In genomic region chr5:135833961-135834638, GRCh38 we compare ENCODE assay signal across 8 cellular contexts. TPM values are rescaled to one million over a fixed set of nuclear protein-coding genes. Genes with fewer than 3 reads are reported as not detected.
A peak's percentile ranks its signal among the peaks of the same experiment; 100 is the strongest.
DNase-seq lines count a peak whose midpoint lies in the region; ATAC-seq, FAIRE-seq and TF ChIP-seq lines count a peak whose summit lies in the region.

No MANE protein-coding gene starts in this region.

- H3K9ac ChIP-seq in endodermal cell (ENCODE audit: extremely low read depth, low read length, poor library complexity, severe bottlenecking): peak overlapping the region; percentile 82

- DNase-seq in natural killer cell treated with Interleukin-12 subunit alpha and Interleukin-12 subunit beta and Interleukin-15 and Interleukin-18, amount 100 ng/mL, for 72 hours (ENCODE audit: low spot score): no peak
- DNase-seq in natural killer cell (no peak), endodermal cell (no peak), neural crest cell (ENCODE audit: low read depth, low spot score) (no peak), GM12891 (ENCODE audit: insufficient read length, low spot score) (no peak), DMS 273 treated with DMSO at 0.1 percent for 48 hours (lab: John Stamatoyannopoulos, UW) (no peak)

- intact Hi-C loops in natural killer cell (cut with micrococcal nuclease): no loop called here

- TF ChIP-seq CTCF in natural killer cell (IDR thresholded peaks at IDR 0.05) (no peak), endodermal cell (conservative IDR thresholded peaks at IDR 0.05) (no peak), neural crest cell (conservative IDR thresholded peaks at IDR 0.05) (no peak)

- no peak for FAIRE-seq in GM12891 (lab: Jason Lieb, UNC)

- H3K4me3 ChIP-seq in endodermal cell (ENCODE audit: low read length): peak overlapping the region; percentile 88

- peaks cover 66% of the 10 kb centered on the region for H3K27me3 ChIP-seq in endodermal cell (ENCODE audit: control insufficient read depth, insufficient read depth, low read length, poor library complexity, severe bottlenecking)

- H3K36me3 ChIP-seq in endodermal cell (ENCODE audit: control insufficient read depth, insufficient read depth, low read length): no peaks in the 10 kb centered on the region

- no peaks in the 10 kb centered on the region for H3K4me1 ChIP-seq in endodermal cell (ENCODE audit: control insufficient read depth, insufficient read depth, low read length)

- no peak overlapping the region for H3K4me3 Mint-ChIP-seq in natural killer cell treated with Interleukin-12 subunit alpha and Interleukin-12 subunit beta and Interleukin-15 and Interleukin-18, amount 100 ng/mL, for 72 hours
- H3K4me3 Mint-ChIP-seq in natural killer cell (no peak overlapping the region), endodermal cell (peak overlapping the region; percentile 75), neural crest cell (peak overlapping the region; percentile 79)

- ATAC-seq in natural killer cell treated with Interleukin-12 subunit alpha and Interleukin-12 subunit beta and Interleukin-15 and Interleukin-18, amount 100 ng/mL, for 72 hours: peak; percentile 17 to 40
- ATAC-seq in natural killer cell: no peak
- peak; percentile 85 for ATAC-seq in HG03520 (IDR thresholded peaks at IDR 0.05; ENCODE audit: unreplicated experiment)
- no peak for ATAC-seq in GM21526 (IDR thresholded peaks at IDR 0.05; ENCODE audit: low FRiP score, unreplicated experiment)

- H3K9me3 Mint-ChIP-seq in natural killer cell treated with Interleukin-12 subunit alpha and Interleukin-12 subunit beta and Interleukin-15 and Interleukin-18, amount 100 ng/mL, for 72 hours: peaks cover 4% of the 10 kb centered on the region
- H3K9me3 Mint-ChIP-seq in natural killer cell (no peaks in the 10 kb centered on the region), endodermal cell (peaks cover 18% of the 10 kb centered on the region), neural crest cell (peaks cover 7% of the 10 kb centered on the region)

- 27 to 39% methylated on average over 10 to 16 of the region's 16 CpGs for WGBS in endodermal cell (ENCODE audit: insufficient coverage in 1 of 2, insufficient read length in 1 of 2), 2 experiments

- peaks cover 17% of the 10 kb centered on the region for H3K9me3 ChIP-seq in endodermal cell (ENCODE audit: control insufficient read depth, low read length)

- TF ChIP-seq POLR2A in GM12891 (IDR thresholded peaks at IDR 0.05; ENCODE audit: low read depth, low read length): no peak

- H3K36me3 Mint-ChIP-seq in natural killer cell treated with Interleukin-12 subunit alpha and Interleukin-12 subunit beta and Interleukin-15 and Interleukin-18, amount 100 ng/mL, for 72 hours: no peaks in the 10 kb centered on the region
- H3K36me3 Mint-ChIP-seq in natural killer cell (no peaks in the 10 kb centered on the region), endodermal cell (ENCODE audit: low read depth) (peaks cover 7% of the 10 kb centered on the region), neural crest cell (ENCODE audit: low read depth) (peaks cover 5% of the 10 kb centered on the region)

- H3K27ac Mint-ChIP-seq in natural killer cell treated with Interleukin-12 subunit alpha and Interleukin-12 subunit beta and Interleukin-15 and Interleukin-18, amount 100 ng/mL, for 72 hours: no peak overlapping the region
- H3K27ac Mint-ChIP-seq in natural killer cell (no peak overlapping the region), endodermal cell (no peak overlapping the region), neural crest cell (ENCODE audit: unreplicated experiment) (no peak overlapping the region)

- peaks cover 0 to 2% of the 10 kb centered on the region in 2 donors for H3K4me1 Mint-ChIP-seq in natural killer cell treated with Interleukin-12 subunit alpha and Interleukin-12 subunit beta and Interleukin-15 and Interleukin-18, amount 100 ng/mL, for 72 hours (ENCODE audit: low read depth in 2 of 2)
- H3K4me1 Mint-ChIP-seq in natural killer cell (peaks cover 0 to 5% of the 10 kb centered on the region in 2 donors), endodermal cell (no peaks in the 10 kb centered on the region), neural crest cell (peaks cover 7% of the 10 kb centered on the region)

- no peak overlapping the region for H3K27ac ChIP-seq in endodermal cell (ENCODE audit: low read depth, low read length)

- peaks cover 33 to 53% of the 10 kb centered on the region in 2 donors for H3K27me3 Mint-ChIP-seq in natural killer cell treated with Interleukin-12 subunit alpha and Interleukin-12 subunit beta and Interleukin-15 and Interleukin-18, amount 100 ng/mL, for 72 hours
- H3K27me3 Mint-ChIP-seq in natural killer cell (ENCODE audit: low read depth in 2 of 2): peaks cover 26 to 54% of the 10 kb centered on the region in 2 donors
- H3K27me3 Mint-ChIP-seq in endodermal cell (ENCODE audit: insufficient read depth): peaks cover 70% of the 10 kb centered on the region
- peaks cover 92% of the 10 kb centered on the region for H3K27me3 Mint-ChIP-seq in neural crest cell (ENCODE audit: low read depth)

TF ChIP-seq in GM12891, 5 proteins besides CTCF, POLR2A, EP300 and RAD21:
- TF ChIP-seq SPI1 (IDR thresholded peaks at IDR 0.05; ENCODE audit: low read depth, low read length) (no peak), PAX5 (IDR thresholded peaks at IDR 0.05; ENCODE audit: insufficient read depth, low read length, severe bottlenecking) (no peak), POU2F2 (IDR thresholded peaks at IDR 0.05; ENCODE audit: low read depth, low read length) (no peak), TAF1 (IDR thresholded peaks at IDR 0.05; ENCODE audit: low read depth, low read length) (no peak), POLR2AphosphoS5 (IDR thresholded peaks at IDR 0.05; ENCODE audit: low read depth, low read length) (no peak)
TF ChIP-seq in GM12891: peak in this region for 0.

RNA-seq across cellular contexts. Expression of gene SLC25A48, which starts 0.4 kb away (rescaled TPM):
- not detected for total RNA-seq in natural killer cell treated with Interleukin-12 subunit alpha and Interleukin-12 subunit beta and Interleukin-15 and Interleukin-18, amount 100 ng/mL, for 72 hours
- total RNA-seq in natural killer cell: not detected
- 1 to 10 TPM; 2.5 to 5.9 TPM for total RNA-seq in endodermal cell
- polyA plus RNA-seq in endodermal cell (2013, experiment 1 of 2): 1.6 TPM
- 0.79 TPM for polyA plus RNA-seq in endodermal cell (2013, experiment 2 of 2)
- total RNA-seq in neural crest cell: not detected in 2 replicates
- polyA plus RNA-seq in GM12891 (2012; ENCODE audit: low read depth, missing spikeins): not detected

Comparison
In these comparisons a context has a peak if more than half of its experiments do, and no peak if none do; other contexts are left out.
1. ATAC-seq: peak in natural killer cell treated with Interleukin-12 subunit alpha and Interleukin-12 subunit beta and Interleukin-15 and Interleukin-18, amount 100 ng/mL, for 72 hours (2 of 2) and HG03520 (single experiment); none in natural killer cell (0 of 3) and GM21526 (single experiment).
2. H3K4me3 Mint-ChIP-seq: peak in endodermal cell (single experiment) and neural crest cell (single experiment); none in natural killer cell treated with Interleukin-12 subunit alpha and Interleukin-12 subunit beta and Interleukin-15 and Interleukin-18, amount 100 ng/mL, for 72 hours (single experiment) and natural killer cell (single experiment).